In genomic region chr3:128497305-128498126, GRCh38 we compare ENCODE assay signal across 8 cellular contexts. TPM values are rescaled to one million over a fixed set of nuclear protein-coding genes. Genes with fewer than 3 reads are reported as not detected.
DNase-seq lines count a peak whose midpoint lies in the region; ATAC-seq and TF ChIP-seq lines count a peak whose summit lies in the region.

No MANE protein-coding gene starts in this region.

- peak overlapping the region; percentile 54 for H3K4me2 ChIP-seq in Karpas-422 (ENCODE audit: low read depth, low read length, poor library complexity, severe bottlenecking)

- H3K4me1 ChIP-seq in Karpas-422 (ENCODE audit: low read length) = no peaks in the 10 kb centered on the region
- peaks cover 8% of the 10 kb centered on the region for H3K4me1 ChIP-seq in ovary (ENCODE audit: insufficient read depth)
- peaks cover 6 to 23% of the 10 kb centered on the region in 2 donors for H3K4me1 ChIP-seq in thyroid gland

- WGBS in ovary, 3 donors = 2 to 3% (median 2%) methylated on average over 57 to 77 of the region's 77 CpGs
- 1 to 4% methylated on average over 38 to 40 of the region's 77 CpGs for WGBS in thyroid gland, 2 donors

- peak overlapping the region; percentile 58; the same call in 1 of the 2 replicates for H3K4me3 ChIP-seq in Karpas-422 (ENCODE audit: low read length)
- H3K4me3 ChIP-seq in ovary = peak overlapping the region; percentile 42
- H3K4me3 ChIP-seq in thyroid gland (replicated peaks in 1 of 3) = peak overlapping the region in 1 of 3 donors; percentile 34

- TF ChIP-seq EP300 in ovary (IDR thresholded peaks at IDR 0.05) = no peak

- intact Hi-C loops in ovary (cut with DNase I) = loop anchor here (2.0 to 10.0 kb wide), 8 partner anchors 70 to 423 kb away; no protein-coding TSS in a partner anchor
- intact Hi-C loops in thyroid gland (cut with DNase I) = loop anchor here (5.0 kb wide), 2 partner anchors 70 to 325 kb away; no protein-coding TSS in a partner anchor

- ATAC-seq in GM18858 (IDR thresholded peaks at IDR 0.05; ENCODE audit: unreplicated experiment) = no peak

- no peaks in the 10 kb centered on the region for H4K20me1 ChIP-seq in Karpas-422 (ENCODE audit: insufficient read depth, low read depth, low read length)

- no peaks in the 10 kb centered on the region for H3K9me2 ChIP-seq in Karpas-422 (replicated peaks; ENCODE audit: insufficient read depth, low read length)

- DNase-seq in D341Med (ENCODE audit: low spot score) (peak; percentile 90), Karpas-422 (peak; percentile 70), RWPE1 (ENCODE audit: low spot score) (peak; percentile 42), germinal center (ENCODE audit: low spot score) (peak; percentile 69), ovary (peak; percentile 44 to 76 (median 74)), thyroid gland (peak; percentile 51 to 56)
- DNase-seq in activated effector memory CD4-positive, alpha-beta T cell treated with Interleukin-2 at 50 U/mL for 16 hours = peak; percentile 37

- POLR2A ChIA-PET in RWPE1 (lab: Yijun Ruan, JAX; ENCODE audit: low non-redundant PET) = no interaction called here

- H3K79me2 ChIP-seq in Karpas-422 (ENCODE audit: low read length) = no peaks in the 10 kb centered on the region

- no peak overlapping the region for H3K27ac ChIP-seq in Karpas-422 (ENCODE audit: low read length)
- no peak overlapping the region for H3K27ac ChIP-seq in RWPE1
- no peak overlapping the region for H3K27ac ChIP-seq in ovary
- no peak overlapping the region for H3K27ac ChIP-seq in thyroid gland

- H3K9ac ChIP-seq in Karpas-422 (ENCODE audit: low read length) = peak overlapping the region; percentile 37

- H2AFZ ChIP-seq in Karpas-422 (ENCODE audit: low read length) = no peak overlapping the region

- CTCF ChIA-PET in RWPE1 (lab: Yijun Ruan, JAX) = interaction anchor here (0.7 to 2.5 kb wide), 10 partner anchors 38 to 1355 kb away, joined by 3 to 8 read pairs (median 4); no protein-coding TSS in a partner anchor

- TF ChIP-seq POLR2A in ovary (IDR thresholded peaks at IDR 0.05) (no peak), thyroid gland (IDR thresholded peaks at IDR 0.05) (no peak)

- H3K9me3 ChIP-seq in Karpas-422 (ENCODE audit: low read length) (no peaks in the 10 kb centered on the region), ovary (no peaks in the 10 kb centered on the region), thyroid gland (no peaks in the 10 kb centered on the region)

- no peaks in the 10 kb centered on the region for H3K36me3 ChIP-seq in Karpas-422 (ENCODE audit: insufficient read depth, low read length)
- H3K36me3 ChIP-seq in ovary = no peaks in the 10 kb centered on the region
- no peaks in the 10 kb centered on the region for H3K36me3 ChIP-seq in thyroid gland

- TF ChIP-seq CTCF in RWPE1 (conservative IDR thresholded peaks at IDR 0.05; ENCODE audit: low read depth) = peak; percentile 92
- TF ChIP-seq CTCF in ovary (IDR thresholded peaks at IDR 0.05) = peak; percentile 36 to 51 (median 43)
- peak in 5 of 6 experiments; percentile 41 to 93 (median 45) for TF ChIP-seq CTCF in thyroid gland (IDR thresholded peaks at IDR 0.05)

- H3K27me3 ChIP-seq in Karpas-422 (ENCODE audit: low read length) = no peaks in the 10 kb centered on the region
- no peaks in the 10 kb centered on the region for H3K27me3 ChIP-seq in ovary
- H3K27me3 ChIP-seq in thyroid gland = peaks cover 4% of the 10 kb centered on the region

RNA-seq across cellular contexts. Expression of gene GATA2, which starts 4.5 kb away (rescaled TPM):
- not detected in 2 replicates for total RNA-seq in Karpas-422 (2014; rRNA removed; shearing (Covaris generic); ENCODE audit: low replicate concordance)
- total RNA-seq in ovary (10 to 100 TPM in 1 of 7 donors, 1 to 10 TPM in 6; 4.0 to 16.1 (median 6.1) TPM), thyroid gland (10 to 100 TPM in 2 of 4 donors, 1 to 10 TPM in 2; 7.1 to 19.5 (median 9.7) TPM)
- polyA plus RNA-seq in ovary = 1 to 10 TPM; 5.1 to 8.1 TPM

RNA-seq across cellular contexts. Expression of gene DNAJB8, which starts 30.8 kb away (rescaled TPM):
- total RNA-seq in Karpas-422 (2014; rRNA removed; shearing (Covaris generic); ENCODE audit: low replicate concordance) = not detected in 2 replicates
- total RNA-seq in ovary = not detected
- polyA plus RNA-seq in ovary = not detected
- not detected for total RNA-seq in thyroid gland

Comparison
In these comparisons a context has a peak if more than half of its experiments do, and no peak if none do; other contexts are left out.
1. DNase-seq: peak in every context shown above with its lines; median percentile 90 in D341Med; 74 in ovary; 70 in Karpas-422; 69 in germinal center; 54 in thyroid gland; 42 in RWPE1; 37 in activated effector memory CD4-positive, alpha-beta T cell treated with Interleukin-2 at 50 U/mL for 16 hours.